25 cellular contexts compared by ENCODE assay signal in genomic region chr11:93192163-93192562, GRCh38. TPM values are rescaled to one million over a fixed set of nuclear protein-coding genes. Genes with fewer than 3 reads are reported as not detected.
DNase-seq lines count a peak whose midpoint lies in the region; ATAC-seq and TF ChIP-seq lines count a peak whose summit lies in the region.
"Had no signal": no experiment of that assay in that cellular context is flagged by ENCODE, and none has a peak within 500 bp of the region (broad histone marks: within the 10 kb centered on the region; RNA-seq: fewer than 3 reads in every experiment).

No MANE protein-coding gene starts in this region.

- H3K4me1 Mint-ChIP-seq in H9 = peaks cover 19 to 25% of the 10 kb centered on the region in 2 experiments

- peak overlapping the region in 2 of 3 experiments; percentile 81 to 91; a peak in 5 of 7 replicates for H3K27ac Mint-ChIP-seq in H9
- H3K27ac Mint-ChIP-seq: activated naive CD8-positive, alpha-beta T cell treated with anti-CD3 and anti-CD28 coated beads, Interleukin-2, amount 10 ng/mL, durations not matched to agents 7 days and 5 days; stimulated activated naive B cell treated with anti-CD40 and anti-IgM and Interleukin-4, amounts not matched to agents 10 μg/mL and 1 μg/mL and 100 μg/mL, for 72 hours had no signal

- H3K14ac ChIP-seq in H9 (ENCODE audit: insufficient read depth, low read length) (no peak overlapping the region), neuronal stem cell (ENCODE audit: low read length) (no peak overlapping the region)

- no peak overlapping the region for H2BK15ac ChIP-seq in H9 (ENCODE audit: low read depth, low read length)
- H2BK15ac ChIP-seq in neuronal stem cell (ENCODE audit: low read length) = no peak overlapping the region

- H3K18ac ChIP-seq in H9 (ENCODE audit: insufficient read length, low read depth, low read length) (no peak overlapping the region), neuronal stem cell (ENCODE audit: low read length) (no peak overlapping the region)

- peak; percentile 46 for DNase-seq in H9
- no peak for DNase-seq in hepatocyte (ENCODE audit: low spot score)
- no peak for DNase-seq in neuronal stem cell (ENCODE audit: low spot score)
- DNase-seq in ureter (ENCODE audit: low spot score) = no peak
- DNase-seq in GM20000 (ENCODE audit: low spot score) = no peak
- DNase-seq in spleen = no peak
- DNase-seq in cerebellar cortex (ENCODE audit: low spot score) = no peak
- DNase-seq: activated CD4-positive, alpha-beta T cell treated with anti-CD3 and anti-CD28 coated beads, Interleukin-2, amount 50 U/mL, for 1 hour; activated CD8-positive, alpha-beta memory T cell treated with anti-CD3 and anti-CD28 coated beads, Interleukin-2, amount 50 U/mL, for 4 hours; activated naive CD8-positive, alpha-beta T cell treated with anti-CD3 and anti-CD28 coated beads, Interleukin-2, amount 10 ng/mL, durations not matched to agents 7 days and 5 days; body of pancreas; DMS153; GF-D8; heart right ventricle; kidney; naive thymus-derived CD4-positive, alpha-beta T cell; NCI-H1092 treated with DMSO at 0.1 percent for 48 hours; NCI-H2171 treated with DMSO at 0.1 percent for 48 hours; NCI-H774; OCI-M1; posterior cingulate gyrus; Right ventricle myocardium superior; stimulated activated naive B cell treated with anti-CD40 and anti-IgM and Interleukin-4, amounts not matched to agents 10 μg/mL and 1 μg/mL and 100 μg/mL, for 72 hours; T-helper 1 cell had no signal

- no peak for TF ChIP-seq POLR2A in spleen (IDR thresholded peaks at IDR 0.05)

- no peaks in the 10 kb centered on the region for H3K27me3 ChIP-seq in H9 (ENCODE audit: insufficient read depth, low read length)
- H3K27me3 ChIP-seq in hepatocyte = no peaks in the 10 kb centered on the region
- no peaks in the 10 kb centered on the region for H3K27me3 ChIP-seq in neuronal stem cell (ENCODE audit: control insufficient read depth in 3 of 3, insufficient read depth in 3 of 3, low read depth in 1 of 3, low read length in 3 of 3)
- H3K27me3 ChIP-seq in spleen (replicated peaks in 1 of 7) = no peaks in the 10 kb centered on the region
- H3K27me3 ChIP-seq: body of pancreas, heart right ventricle had no signal

- H3K9ac ChIP-seq in H9 (ENCODE audit: extremely low read depth, insufficient read length, low read length) = no peak overlapping the region
- H3K9ac ChIP-seq in neuronal stem cell (ENCODE audit: low read depth, low read length, poor library complexity) = no peak overlapping the region

- peaks cover 14 to 28% (median 24%) of the 10 kb centered on the region in 3 experiments for H3K36me3 Mint-ChIP-seq in H9 (ENCODE audit: insufficient read depth in 1 of 3, low read depth in 3 of 3)

- H3T11ph ChIP-seq in H9 (ENCODE audit: low read length) = no peak overlapping the region

- H3K23me2 ChIP-seq in H9 (ENCODE audit: insufficient read length, low read depth, low read length, poor library complexity, severe bottlenecking) = peaks cover 4% of the 10 kb centered on the region

- no peaks in the 10 kb centered on the region for H3K9me2 ChIP-seq in hepatocyte (replicated peaks; ENCODE audit: insufficient read depth)

- H3K4ac ChIP-seq in H9 (ENCODE audit: low read depth, low read length) = no peak overlapping the region; the same call in 1 of the 2 replicates
- H3K4ac ChIP-seq in neuronal stem cell (ENCODE audit: low read length) = no peak overlapping the region

- H3K9me3 Mint-ChIP-seq in H9 = peaks cover 10% of the 10 kb centered on the region in 2 experiments

- H3K4me3 ChIP-seq in hepatocyte (no peak overlapping the region), neuronal stem cell (ENCODE audit: low read length in 2 of 2) (no peak overlapping the region), spleen (no peak overlapping the region)
- H3K4me3 ChIP-seq: body of pancreas, heart right ventricle had no signal

- ATAC-seq in SK-N-SH treated with all-trans-retinoic acid at 6 μM for 48 hours = no peak
- ATAC-seq: body of pancreas; heart right ventricle; naive thymus-derived CD4-positive, alpha-beta T cell; stimulated activated naive B cell treated with anti-CD40 and anti-IgM and Interleukin-4, amounts not matched to agents 10 μg/mL and 1 μg/mL and 100 μg/mL, for 72 hours had no signal

- H2AFZ ChIP-seq in H9 (ENCODE audit: low read length) = no peak overlapping the region
- H2AFZ ChIP-seq in hepatocyte = no peak overlapping the region
- H2AFZ ChIP-seq in neuronal stem cell (ENCODE audit: low read length) = no peak overlapping the region

- H4K5ac ChIP-seq in H9 (ENCODE audit: insufficient read length, low read depth, low read length) = no peak overlapping the region

- H2BK12ac ChIP-seq in H9 (ENCODE audit: insufficient read length, low read depth, low read length) (no peak overlapping the region), neuronal stem cell (ENCODE audit: low read length) (no peak overlapping the region)

- no peaks in the 10 kb centered on the region for H3K27me3 Mint-ChIP-seq in H9 (ENCODE audit: low read depth)
- H3K27me3 Mint-ChIP-seq: activated naive CD8-positive, alpha-beta T cell treated with anti-CD3 and anti-CD28 coated beads, Interleukin-2, amount 10 ng/mL, durations not matched to agents 7 days and 5 days; naive thymus-derived CD4-positive, alpha-beta T cell; stimulated activated naive B cell treated with anti-CD40 and anti-IgM and Interleukin-4, amounts not matched to agents 10 μg/mL and 1 μg/mL and 100 μg/mL, for 72 hours had no signal

- H3K4me2 ChIP-seq in H9 (ENCODE audit: insufficient read depth, insufficient read length, low read length) (no peak overlapping the region), hepatocyte (no peak overlapping the region), neuronal stem cell (ENCODE audit: insufficient read depth, low read length, poor library complexity, severe bottlenecking) (no peak overlapping the region)

- no peak overlapping the region for H2BK5ac ChIP-seq in H9 (ENCODE audit: insufficient read length, low read length)
- no peak overlapping the region for H2BK5ac ChIP-seq in neuronal stem cell (ENCODE audit: low read length)

- H3K4me1 ChIP-seq in H9 (ENCODE audit: insufficient read depth, low read length) = 0 out of 2 replicates have a peak, but pooled peaks cover 4% of the 10 kb centered on the region
- H3K4me1 ChIP-seq in hepatocyte (ENCODE audit: insufficient read depth) = no peaks in the 10 kb centered on the region
- peaks cover 0 to 1% of the 10 kb centered on the region in 2 donors for H3K4me1 ChIP-seq in neuronal stem cell (ENCODE audit: control insufficient read depth in 2 of 2, insufficient read depth in 1 of 2, low read depth in 1 of 2, low read length in 2 of 2)
- peaks cover 0 to 45% (median 8%) of the 10 kb centered on the region in 6 donors for H3K4me1 ChIP-seq in spleen

- H4K8ac ChIP-seq in H9 (replicated peaks; ENCODE audit: insufficient read length, low read depth, low read length) = no peak overlapping the region
- H4K8ac ChIP-seq in neuronal stem cell (ENCODE audit: low read depth, low read length) = no peak overlapping the region

- no CpG with 5 or more reads among the region's 5 CpGs for WGBS in H9 (ENCODE audit: extremely low coverage, insufficient read length, low lambda C conversion rate)
- WGBS in hepatocyte (ENCODE audit: low lambda C conversion rate, missing lambda C conversion rate) = 66% methylated on average over 5 of the region's 5 CpGs
- no CpG with 5 or more reads among the region's 5 CpGs for WGBS in neuronal stem cell (ENCODE audit: extremely low coverage in 2 of 2, insufficient read length in 2 of 2, insufficient replicate concordance in 1 of 2), 2 donors
- WGBS in spleen, 5 donors = 77 to 93% (median 82%) methylated on average over 5 of the region's 5 CpGs

- H4K20me1 ChIP-seq in H9 (ENCODE audit: control insufficient read depth, insufficient read depth, insufficient read length) = no peaks in the 10 kb centered on the region
- H4K20me1 ChIP-seq in hepatocyte (ENCODE audit: insufficient read depth, poor library complexity, severe bottlenecking) = no peaks in the 10 kb centered on the region

- no peak overlapping the region for H2BK120ac ChIP-seq in H9 (ENCODE audit: low read depth, low read length, poor library complexity, severe bottlenecking)
- no peak overlapping the region for H2BK120ac ChIP-seq in neuronal stem cell (ENCODE audit: low read depth, low read length)

- H2AK5ac ChIP-seq in H9 (ENCODE audit: insufficient read length, low read length) (no peak overlapping the region), neuronal stem cell (ENCODE audit: low read depth, low read length) (no peak overlapping the region)

- H3K9me3 ChIP-seq in H9 (ENCODE audit: control insufficient read depth, low read depth, low read length) = no peaks in the 10 kb centered on the region
- H3K9me3 ChIP-seq in hepatocyte (ENCODE audit: low read depth) = no peaks in the 10 kb centered on the region
- peaks cover 0 to 41% of the 10 kb centered on the region in 2 donors for H3K9me3 ChIP-seq in neuronal stem cell (replicated peaks in 1 of 2; ENCODE audit: control insufficient read depth in 2 of 2, insufficient read depth in 1 of 2, low read depth in 1 of 2, low read length in 2 of 2)
- peaks cover 0 to 16% (median 11%) of the 10 kb centered on the region in 8 donors for H3K9me3 ChIP-seq in spleen
- H3K9me3 ChIP-seq: body of pancreas had no signal

- no peak overlapping the region for H2BK20ac ChIP-seq in H9 (ENCODE audit: low read depth, low read length, poor library complexity, severe bottlenecking)

- no peak overlapping the region for H4K91ac ChIP-seq in H9 (ENCODE audit: insufficient read length, low read depth, low read length)
- no peak overlapping the region for H4K91ac ChIP-seq in neuronal stem cell (ENCODE audit: low read depth, low read length, poor library complexity)

- H3K36me3 ChIP-seq in hepatocyte (replicated peaks; ENCODE audit: insufficient read depth, low read depth) (no peaks in the 10 kb centered on the region), neuronal stem cell (replicated peaks in 1 of 2; ENCODE audit: control insufficient read depth in 2 of 2, insufficient read depth in 2 of 2, low read length in 2 of 2) (peaks cover 0 to 3% of the 10 kb centered on the region in 2 donors), spleen (peaks cover 0 to 10% (median 0%) of the 10 kb centered on the region in 6 donors)
- H3K36me3 ChIP-seq: heart right ventricle had no signal

- no peak overlapping the region for H3K23ac ChIP-seq in H9 (ENCODE audit: insufficient read length, low read depth, low read length)
- no peak overlapping the region for H3K23ac ChIP-seq in neuronal stem cell (ENCODE audit: low read depth, low read length, poor library complexity)

- H3K79me1 ChIP-seq in H9 (ENCODE audit: insufficient read depth, low read depth, low read length, poor library complexity, severe bottlenecking) (no peaks in the 10 kb centered on the region), neuronal stem cell (ENCODE audit: low read depth, low read length) (no peaks in the 10 kb centered on the region)

- no peak overlapping the region for H3K56ac ChIP-seq in H9 (ENCODE audit: insufficient read length, low read depth, low read length)

- no peak overlapping the region for H3K4me3 Mint-ChIP-seq in H9
- H3K4me3 Mint-ChIP-seq: activated naive CD8-positive, alpha-beta T cell treated with anti-CD3 and anti-CD28 coated beads, Interleukin-2, amount 10 ng/mL, durations not matched to agents 7 days and 5 days; naive thymus-derived CD4-positive, alpha-beta T cell; stimulated activated naive B cell treated with anti-CD40 and anti-IgM and Interleukin-4, amounts not matched to agents 10 μg/mL and 1 μg/mL and 100 μg/mL, for 72 hours had no signal

- intact Hi-C loops in spleen (cut with DNase I; ENCODE audit: low total_unique reads) = no loop called here

- TF ChIP-seq CTCF in H9 (conservative IDR thresholded peaks at IDR 0.05) (no peak), hepatocyte (IDR thresholded peaks at IDR 0.05; ENCODE audit: poor library complexity) (no peak), GM20000 (IDR thresholded peaks at IDR 0.05; ENCODE audit: extremely low read depth, missing control alignments) (no peak), spleen (IDR thresholded peaks at IDR 0.05 in 8 of 11, conservative IDR thresholded peaks at IDR 0.05 in 3 of 11) (no peak)

- H3K27ac ChIP-seq in H9 (ENCODE audit: insufficient read length, low read depth, low read length) (no peak overlapping the region), hepatocyte (peak overlapping the region; percentile 48), neuronal stem cell (replicated peaks; ENCODE audit: low read length) (peak overlapping the region; percentile 43), spleen (peak overlapping the region in 2 of 8 donors; percentile 37 to 95)
- H3K27ac ChIP-seq: body of pancreas, heart right ventricle had no signal

- H3K79me2 ChIP-seq in H9 (ENCODE audit: insufficient read depth, low read length) = peaks cover 8% of the 10 kb centered on the region; the same call in 1 of the 2 replicates
- peaks cover 96% of the 10 kb centered on the region for H3K79me2 ChIP-seq in hepatocyte

RNA-seq across cellular contexts. Expression of gene SLC36A4, which starts 5.6 kb away (rescaled TPM):
- total RNA-seq in H9 (2021) (30.0 and 33.3 TPM in 2 replicates), hepatocyte (16.6 and 18.4 TPM in 2 replicates), ureter (12.6 TPM), spleen (10 to 100 TPM; 14.0 to 41.4 (median 19.1) TPM)
- polyA plus RNA-seq in hepatocyte (17.6 and 27.1 TPM in 2 replicates), spleen (1 to 10 TPM; 2.6 to 3.6 (median 3.4) TPM)
- polyA plus RNA-seq in neuronal stem cell (2013, experiment 1 of 2) = 26.7 TPM
- 27.3 TPM for polyA plus RNA-seq in neuronal stem cell (2013, experiment 2 of 2)
